7 cellular contexts compared by ENCODE assay signal in genomic region chr2:220005362-220005761, GRCh38.
"Had no signal": no experiment of that assay in that cellular context is flagged by ENCODE, and none has a peak within 500 bp of the region (broad histone marks: within the 10 kb centered on the region; RNA-seq: fewer than 3 reads in every experiment).

No MANE protein-coding gene starts in this region.

- H3K27ac Mint-ChIP-seq: HFFc6, IgD-negative memory B cell had no signal

- DNase-seq: GOT3, H7, HFFc6, KBM-7 had no signal

- H3K4me1 Mint-ChIP-seq: IgD-negative memory B cell had no signal

- H3K9me3 Mint-ChIP-seq: HFFc6 had no signal

- H3K4me1 ChIP-seq: HAP-1 had no signal

- H3K36me3 ChIP-seq: HAP-1 had no signal

- H3K36me3 Mint-ChIP-seq: IgD-negative memory B cell had no signal

- H3K4me3 ChIP-seq: HAP-1 had no signal

- H3K27me3 Mint-ChIP-seq: IgD-negative memory B cell had no signal

- ATAC-seq: HCT116 had no signal

- H3K9me3 ChIP-seq: HAP-1 had no signal

- H3K4me3 Mint-ChIP-seq: HFFc6, IgD-negative memory B cell had no signal
